Comparison of ENCODE assay signal across 8 cellular contexts in genomic region chr10:15744217-15744865, GRCh38. TPM values are rescaled to one million over a fixed set of nuclear protein-coding genes. Genes with fewer than 3 reads are reported as not detected.
DNase-seq lines count a peak whose midpoint lies in the region; ATAC-seq and TF ChIP-seq lines count a peak whose summit lies in the region.

No MANE protein-coding gene starts in this region.

- no peaks in the 10 kb centered on the region for H3K79me2 ChIP-seq in OCI-LY7 (ENCODE audit: insufficient read depth, low read depth, low read length)

- H3K9me2 ChIP-seq in OCI-LY7 (ENCODE audit: insufficient read depth, low read length), result no peaks in the 10 kb centered on the region

- H2AFZ ChIP-seq in OCI-LY7 (ENCODE audit: low read length), result no peak overlapping the region

- intact Hi-C loops in OCI-LY7 (cut with micrococcal nuclease; ENCODE audit: unreplicated experiment), result no loop called here
- intact Hi-C loops in lower lobe of right lung (cut with DNase I), result no loop called here

- H3K27me3 ChIP-seq in brain microvascular endothelial cell (replicated peaks), result no peaks in the 10 kb centered on the region
- no peaks in the 10 kb centered on the region for H3K27me3 ChIP-seq in lower lobe of right lung (ENCODE audit: low read depth)

- H3K36me3 ChIP-seq in OCI-LY7 (ENCODE audit: insufficient read depth, low read length) (no peaks in the 10 kb centered on the region), brain microvascular endothelial cell (replicated peaks) (no peaks in the 10 kb centered on the region), lower lobe of right lung (no peaks in the 10 kb centered on the region)

- ATAC-seq in HG03045 (IDR thresholded peaks at IDR 0.05; ENCODE audit: unreplicated experiment) (peak; percentile 53), lower lobe of right lung (peak; percentile 20 to 41)

- H3K4me1 Mint-ChIP-seq in type B pancreatic cell (ENCODE audit: unreplicated experiment), result peaks cover 3% of the 10 kb centered on the region

- H3K27ac Mint-ChIP-seq in type B pancreatic cell, result no peak overlapping the region

- POLR2A ChIA-PET in OCI-LY7 (lab: Charles Lee), result interaction anchor here (0.6 kb wide), 1 partner anchor 96 kb away, joined by 3 read pairs; no protein-coding TSS in a partner anchor

- TF ChIP-seq CTCF in AG09309 (IDR thresholded peaks at IDR 0.05; ENCODE audit: control insufficient read depth, insufficient read depth, low read depth, low read length, missing control alignments), result peak; percentile 59
- peak; percentile 74 for TF ChIP-seq CTCF in GM12864 (IDR thresholded peaks at IDR 0.05; ENCODE audit: low read depth, low read length, missing control alignments)
- peak; percentile 86 for TF ChIP-seq CTCF in OCI-LY7 (conservative IDR thresholded peaks at IDR 0.05; ENCODE audit: low read length)
- peak; percentile 80 for TF ChIP-seq CTCF in brain microvascular endothelial cell (IDR thresholded peaks at IDR 0.05; ENCODE audit: low read depth, low read length, missing control alignments)
- TF ChIP-seq CTCF in lower lobe of right lung (IDR thresholded peaks at IDR 0.05), result peak; percentile 59
- peak; percentile 75 for TF ChIP-seq CTCF in type B pancreatic cell (conservative IDR thresholded peaks at IDR 0.05)

- no peaks in the 10 kb centered on the region for H3K9me3 Mint-ChIP-seq in type B pancreatic cell

- CTCF ChIA-PET in OCI-LY7 (lab: Charles Lee; ENCODE audit: unreplicated experiment), result no interaction called here

- DNase-seq in AG09309 (ENCODE audit: low read depth), result no peak
- peak; percentile 34 for DNase-seq in GM12864 (ENCODE audit: low read depth)
- peak; percentile 61 for DNase-seq in OCI-LY7 (ENCODE audit: low spot score)
- peak; percentile 66 for DNase-seq in brain microvascular endothelial cell
- DNase-seq in lower lobe of right lung, result no peak
- no peak for DNase-seq in type B pancreatic cell (ENCODE audit: extremely low spot score, unreplicated experiment)
- DNase-seq in NCI-H1694 treated with DMSO at 0.1 percent for 48 hours (lab: John Stamatoyannopoulos, UW), result no peak

- H3K36me3 Mint-ChIP-seq in type B pancreatic cell, result no peaks in the 10 kb centered on the region

- no peaks in the 10 kb centered on the region for H4K20me1 ChIP-seq in OCI-LY7 (ENCODE audit: insufficient read depth, low read length)

- no peak overlapping the region for H3K4me3 Mint-ChIP-seq in type B pancreatic cell

- H3K27me3 Mint-ChIP-seq in type B pancreatic cell, result peaks cover 13% of the 10 kb centered on the region

- no TSS peak for BruUV-seq in OCI-LY7 (replicated peaks; lab: Mats Ljungman, UMichigan)

- no peak overlapping the region for H3K4me3 ChIP-seq in AG09309 (ENCODE audit: control insufficient read depth, low read depth, low read length)
- H3K4me3 ChIP-seq in GM12864 (ENCODE audit: low read depth, low read length), result no peak overlapping the region
- H3K4me3 ChIP-seq in OCI-LY7 (ENCODE audit: low read depth, low read length, poor library complexity, severe bottlenecking), result no peak overlapping the region
- no peak overlapping the region for H3K4me3 ChIP-seq in brain microvascular endothelial cell (ENCODE audit: low read depth, low read length)
- H3K4me3 ChIP-seq in lower lobe of right lung, result no peak overlapping the region

- no peaks in the 10 kb centered on the region for H3K9me3 ChIP-seq in OCI-LY7 (ENCODE audit: low read length)
- H3K9me3 ChIP-seq in lower lobe of right lung, result no peaks in the 10 kb centered on the region

- H3K4me1 ChIP-seq in OCI-LY7 (ENCODE audit: insufficient read depth, low read length, poor library complexity, severe bottlenecking) (no peaks in the 10 kb centered on the region), lower lobe of right lung (no peaks in the 10 kb centered on the region)

- H3K27ac ChIP-seq in OCI-LY7 (ENCODE audit: low read depth, low read length, poor library complexity, severe bottlenecking), result no peak overlapping the region
- H3K27ac ChIP-seq in brain microvascular endothelial cell, result no peak overlapping the region
- H3K27ac ChIP-seq in lower lobe of right lung, result no peak overlapping the region

- H3K4me2 ChIP-seq in OCI-LY7 (ENCODE audit: low read length), result no peak overlapping the region

- in situ Hi-C loops in brain microvascular endothelial cell (cut with HindIII; ENCODE audit: low pct_ligation_motif_present, low sequenced_read_pairs), result no loop called here

RNA-seq across cellular contexts. Expression of gene ITGA8, which starts 24.6 kb away (rescaled TPM):
- not detected in 2 replicates for total RNA-seq in OCI-LY7 (2014; rRNA removed; shearing (Covaris generic))
- total RNA-seq in OCI-LY7 (2022) (not detected in 2 replicates), lower lobe of right lung (23.4 TPM), type B pancreatic cell (ENCODE audit: low replicate concordance) (1.1 and 10.1 TPM in 2 replicates)

Comparison
In these comparisons a context has a peak if more than half of its experiments do, and no peak if none do; other contexts are left out.
1. DNase-seq: peak in GM12864 (single experiment), OCI-LY7 (single experiment) and brain microvascular endothelial cell (single experiment); none in AG09309 (single experiment), lower lobe of right lung (single experiment), type B pancreatic cell (single experiment) and NCI-H1694 treated with DMSO at 0.1 percent for 48 hours (single experiment).
2. Peak in every context shown above with its lines, with median percentiles within 50 percentile points of each other: CTCF ChIP-seq.